In genomic region chr1:93672069-93672468, GRCh38 we compare ENCODE assay signal across 8 cellular contexts.
DNase-seq lines count a peak whose midpoint lies in the region; ATAC-seq and TF ChIP-seq lines count a peak whose summit lies in the region.

No MANE protein-coding gene starts in this region.

- ATAC-seq in HG03442 (IDR thresholded peaks at IDR 0.05; ENCODE audit: unreplicated experiment), result no peak

- TF ChIP-seq CTCF in fibroblast of pulmonary artery (IDR thresholded peaks at IDR 0.05; ENCODE audit: low read length, missing control alignments), result no peak
- TF ChIP-seq CTCF in nephron progenitor cell (IDR thresholded peaks at IDR 0.05), result no peak

- no peaks in the 10 kb centered on the region for H3K9me3 Mint-ChIP-seq in nephron progenitor cell

- H3K4me3 Mint-ChIP-seq in nephron progenitor cell, result no peak overlapping the region

- H3K27ac Mint-ChIP-seq in nephron progenitor cell, result no peak overlapping the region

- H3K27me3 Mint-ChIP-seq in nephron progenitor cell (ENCODE audit: low read depth, poor library complexity), result peaks cover 3% of the 10 kb centered on the region

- H3K4me1 Mint-ChIP-seq in nephron progenitor cell, result peaks cover 24% of the 10 kb centered on the region

- peak; percentile 34 for DNase-seq in DMS79 treated with DMSO at 0.1 percent for 48 hours (lab: John Stamatoyannopoulos, UW)
- peak; percentile 23 for DNase-seq in T1000 (lab: John Stamatoyannopoulos, UW)
- peak; percentile 96 for DNase-seq in fibroblast of pulmonary artery (ENCODE audit: low read depth)
- DNase-seq in pons (ENCODE audit: low spot score), result peak; percentile 55
- no peak for DNase-seq in activated effector memory CD4-positive, alpha-beta T cell treated with anti-CD3 and anti-CD28 coated beads, Interleukin-2, amount 50 U/mL, for 16 hours
- DNase-seq in nephron progenitor cell, result no peak
- DNase-seq in activated CD8-positive, alpha-beta memory T cell treated with anti-CD3 and anti-CD28 coated beads, Interleukin-2, amount 50 U/mL, for 48 hours, result no peak

- peaks cover 30% of the 10 kb centered on the region for H3K36me3 Mint-ChIP-seq in nephron progenitor cell (ENCODE audit: low read depth)

- no peak overlapping the region for H3K4me3 ChIP-seq in fibroblast of pulmonary artery (replicated peaks; ENCODE audit: low read depth, low read length)

Comparison
In these comparisons a context has a peak if more than half of its experiments do, and no peak if none do; other contexts are left out.
1. DNase-seq: peak in DMS79 treated with DMSO at 0.1 percent for 48 hours (single experiment), T1000 (single experiment), fibroblast of pulmonary artery (single experiment) and pons (single experiment); none in activated effector memory CD4-positive, alpha-beta T cell treated with anti-CD3 and anti-CD28 coated beads, Interleukin-2, amount 50 U/mL, for 16 hours (single experiment), nephron progenitor cell (single experiment) and activated CD8-positive, alpha-beta memory T cell treated with anti-CD3 and anti-CD28 coated beads, Interleukin-2, amount 50 U/mL, for 48 hours (single experiment).